Comparison of ENCODE assay signal across 10 cellular contexts in the genomic region with DNA sequence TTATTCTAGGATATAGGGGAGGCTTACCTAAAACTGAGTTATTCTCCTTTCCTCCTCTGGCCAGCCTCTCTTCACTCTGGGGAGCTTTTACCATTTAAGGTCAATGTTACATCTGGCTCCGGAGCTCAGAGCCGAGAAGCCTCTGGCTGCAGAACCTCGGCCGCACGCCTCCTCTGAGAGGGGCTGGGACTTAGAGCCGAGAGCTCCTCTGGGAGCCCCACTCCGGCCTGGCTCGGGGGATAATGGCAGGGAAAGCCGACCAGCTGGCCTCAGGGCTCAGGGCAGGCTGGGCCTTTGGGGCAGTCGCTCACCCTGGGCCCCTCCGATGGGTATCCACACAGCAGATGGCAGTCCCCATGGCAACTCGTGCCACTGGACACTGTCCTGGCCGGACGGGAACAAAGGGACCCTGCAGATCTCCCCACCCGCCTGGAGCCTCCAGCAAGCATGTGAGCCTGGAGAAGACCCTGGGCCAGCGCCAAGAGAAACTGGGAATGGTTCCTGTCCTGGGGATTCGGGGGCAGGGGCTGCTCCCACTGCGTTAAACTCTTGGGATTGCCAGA. TPM values are rescaled to one million over a fixed set of nuclear protein-coding genes. Genes with fewer than 3 reads are reported as not detected.
DNase-seq lines count a peak whose midpoint lies in the region; ATAC-seq and TF ChIP-seq lines count a peak whose summit lies in the region.
"Had no signal": no experiment of that assay in that cellular context is flagged by ENCODE, and none has a peak within 500 bp of the region (broad histone marks: within the 10 kb centered on the region; RNA-seq: fewer than 3 reads in every experiment).

A gene with protein sequence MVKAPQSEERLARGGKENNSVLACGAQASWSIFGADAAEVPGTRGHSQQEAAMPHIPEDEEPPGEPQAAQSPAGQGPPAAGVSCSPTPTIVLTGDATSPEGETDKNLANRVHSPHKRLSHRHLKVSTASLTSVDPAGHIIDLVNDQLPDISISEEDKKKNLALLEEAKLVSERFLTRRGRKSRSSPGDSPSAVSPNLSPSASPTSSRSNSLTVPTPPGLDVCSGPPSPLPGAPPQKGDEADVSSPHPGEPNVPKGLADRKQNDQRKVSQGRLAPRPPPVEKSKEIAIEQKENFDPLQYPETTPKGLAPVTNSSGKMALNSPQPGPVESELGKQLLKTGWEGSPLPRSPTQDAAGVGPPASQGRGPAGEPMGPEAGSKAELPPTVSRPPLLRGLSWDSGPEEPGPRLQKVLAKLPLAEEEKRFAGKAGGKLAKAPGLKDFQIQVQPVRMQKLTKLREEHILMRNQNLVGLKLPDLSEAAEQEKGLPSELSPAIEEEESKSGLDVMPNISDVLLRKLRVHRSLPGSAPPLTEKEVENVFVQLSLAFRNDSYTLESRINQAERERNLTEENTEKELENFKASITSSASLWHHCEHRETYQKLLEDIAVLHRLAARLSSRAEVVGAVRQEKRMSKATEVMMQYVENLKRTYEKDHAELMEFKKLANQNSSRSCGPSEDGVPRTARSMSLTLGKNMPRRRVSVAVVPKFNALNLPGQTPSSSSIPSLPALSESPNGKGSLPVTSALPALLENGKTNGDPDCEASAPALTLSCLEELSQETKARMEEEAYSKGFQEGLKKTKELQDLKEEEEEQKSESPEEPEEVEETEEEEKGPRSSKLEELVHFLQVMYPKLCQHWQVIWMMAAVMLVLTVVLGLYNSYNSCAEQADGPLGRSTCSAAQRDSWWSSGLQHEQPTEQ (minus strand): TSS at position 247 of the 563 bp plus-strand sequence. CDS start 153 bp downstream, at position 94.

- TF ChIP-seq EP300 in gastroesophageal sphincter (IDR thresholded peaks at IDR 0.05) = no peak

- H3K27me3 ChIP-seq in ACC112 (ENCODE audit: insufficient read depth, low read length) = no peaks in the 10 kb centered on the region
- H3K27me3 ChIP-seq in WERI-Rb-1 (ENCODE audit: insufficient read depth, low read depth, severe bottlenecking) = no peaks in the 10 kb centered on the region
- no peaks in the 10 kb centered on the region for H3K27me3 ChIP-seq in gastroesophageal sphincter
- no peaks in the 10 kb centered on the region for H3K27me3 ChIP-seq in neural progenitor cell
- H3K27me3 ChIP-seq in SJCRH30 = 0 out of 2 replicates have a peak, but pooled peaks cover 7% of the 10 kb centered on the region

- H3K36me3 ChIP-seq in ACC112 (ENCODE audit: insufficient read depth, low read length) = no peaks in the 10 kb centered on the region
- H3K36me3 ChIP-seq in WERI-Rb-1 = no peaks in the 10 kb centered on the region
- peaks cover 0 to 1% of the 10 kb centered on the region in 2 donors for H3K36me3 ChIP-seq in gastroesophageal sphincter
- no peaks in the 10 kb centered on the region for H3K36me3 ChIP-seq in neural progenitor cell
- no peaks in the 10 kb centered on the region for H3K36me3 ChIP-seq in SJCRH30

- TF ChIP-seq POLR2A in gastroesophageal sphincter (IDR thresholded peaks at IDR 0.05) = peak; percentile 81 to 87

- H3K36me3 Mint-ChIP-seq in neural progenitor cell = peaks cover 2% of the 10 kb centered on the region
- H3K36me3 Mint-ChIP-seq in activated naive CD8-positive, alpha-beta T cell treated with anti-CD3 and anti-CD28 coated beads, Interleukin-2, amount 50 U/mL, for 24 hours (ENCODE audit: low read depth) = no peaks in the 10 kb centered on the region

- H2AFZ ChIP-seq in ACC112 (ENCODE audit: low read length, unreplicated experiment) (peak within 1 kb of the TSS; percentile 79), neural progenitor cell (replicated peaks) (no peak within 1 kb of the TSS)

- H3K4me3 ChIP-seq in ACC112 (ENCODE audit: low read depth, low read length) (peak within 1 kb of the TSS; percentile 52), WERI-Rb-1 (ENCODE audit: low read depth, low read length) (peak within 1 kb of the TSS; percentile 26), gastroesophageal sphincter (peak within 1 kb of the TSS; percentile 62 to 65), neural progenitor cell (no peak within 1 kb of the TSS), SJCRH30 (no peak within 1 kb of the TSS)

- H3K9me3 ChIP-seq in WERI-Rb-1 (ENCODE audit: severe bottlenecking) = no peaks in the 10 kb centered on the region
- no peaks in the 10 kb centered on the region for H3K9me3 ChIP-seq in gastroesophageal sphincter
- no peaks in the 10 kb centered on the region for H3K9me3 ChIP-seq in neural progenitor cell (ENCODE audit: low read depth)
- H3K9me3 ChIP-seq in SJCRH30 (replicated peaks) = no peaks in the 10 kb centered on the region

- H3K27ac Mint-ChIP-seq in neural progenitor cell = peak within 1 kb of the TSS; percentile 65
- H3K27ac Mint-ChIP-seq in activated naive CD8-positive, alpha-beta T cell treated with anti-CD3 and anti-CD28 coated beads, Interleukin-2, amount 50 U/mL, for 24 hours = no peak within 1 kb of the TSS
- H3K27ac Mint-ChIP-seq: effector memory CD8-positive, alpha-beta T cell had no signal

- H3K9me3 Mint-ChIP-seq in neural progenitor cell = peaks cover 3% of the 10 kb centered on the region
- H3K9me3 Mint-ChIP-seq in activated naive CD8-positive, alpha-beta T cell treated with anti-CD3 and anti-CD28 coated beads, Interleukin-2, amount 50 U/mL, for 24 hours = peaks cover under 1% of the 10 kb centered on the region
- H3K9me3 Mint-ChIP-seq: effector memory CD8-positive, alpha-beta T cell had no signal

- H3K4me1 ChIP-seq in ACC112 (ENCODE audit: control insufficient read depth, insufficient read depth, low read length, unreplicated experiment) (peaks cover 10% of the 10 kb centered on the region), gastroesophageal sphincter (peaks cover 3 to 57% (median 11%) of the 10 kb centered on the region in 3 donors), neural progenitor cell (no peaks in the 10 kb centered on the region), SJCRH30 (no peaks in the 10 kb centered on the region)

- no peak for TF ChIP-seq CTCF in WERI-Rb-1 (IDR thresholded peaks at IDR 0.05; ENCODE audit: low read depth, low read length)
- TF ChIP-seq CTCF in gastroesophageal sphincter (IDR thresholded peaks at IDR 0.05) = no peak
- no peak for TF ChIP-seq CTCF in neural progenitor cell (IDR thresholded peaks at IDR 0.05)

- H3K79me2 ChIP-seq in ACC112 (ENCODE audit: control insufficient read depth, insufficient read depth, low read length, unreplicated experiment) (no peaks in the 10 kb centered on the region), neural progenitor cell (ENCODE audit: low read depth) (no peaks in the 10 kb centered on the region)

- H3K4me2 ChIP-seq in neural progenitor cell = no peak within 1 kb of the TSS

- no peaks in the 10 kb centered on the region for H3F3A ChIP-seq in neural progenitor cell (ENCODE audit: low read depth)

- no CpG with 5 or more reads among the region's 18 CpGs for WGBS in gastroesophageal sphincter (ENCODE audit: low coverage in 1 of 2), 2 donors

- DNase-seq in WERI-Rb-1 (peak; percentile 74), neural progenitor cell (ENCODE audit: low spot score) (peak; percentile 11), SJCRH30 (no peak)
- DNase-seq in activated naive CD8-positive, alpha-beta T cell treated with anti-CD3 and anti-CD28 coated beads, Interleukin-2, amount 50 U/mL, for 24 hours = no peak
- DNase-seq: effector memory CD8-positive, alpha-beta T cell had no signal

- no peak within 1 kb of the TSS for H3K4me3 Mint-ChIP-seq in neural progenitor cell
- no peak within 1 kb of the TSS for H3K4me3 Mint-ChIP-seq in activated naive CD8-positive, alpha-beta T cell treated with anti-CD3 and anti-CD28 coated beads, Interleukin-2, amount 50 U/mL, for 24 hours
- H3K4me3 Mint-ChIP-seq: effector memory CD8-positive, alpha-beta T cell had no signal

- H3K27ac ChIP-seq in ACC112 (ENCODE audit: low read depth, low read length) (no peak within 1 kb of the TSS), WERI-Rb-1 (0 out of 2 replicates have a peak within 1 kb of the TSS, but pooled peaks have one; percentile 9), gastroesophageal sphincter (peak within 1 kb of the TSS; percentile 93 to 97 (median 96)), neural progenitor cell (no peak within 1 kb of the TSS), SJCRH30 (no peak within 1 kb of the TSS)

- H4K20me1 ChIP-seq in neural progenitor cell (ENCODE audit: low read depth) = no peaks in the 10 kb centered on the region

- H3K4me1 Mint-ChIP-seq in neural progenitor cell = peaks cover 15% of the 10 kb centered on the region
- H3K4me1 Mint-ChIP-seq in activated naive CD8-positive, alpha-beta T cell treated with anti-CD3 and anti-CD28 coated beads, Interleukin-2, amount 50 U/mL, for 24 hours = no peaks in the 10 kb centered on the region

- H3K27me3 Mint-ChIP-seq in neural progenitor cell (ENCODE audit: insufficient read depth, low read depth) = peaks cover 6% of the 10 kb centered on the region
- H3K27me3 Mint-ChIP-seq in activated naive CD8-positive, alpha-beta T cell treated with anti-CD3 and anti-CD28 coated beads, Interleukin-2, amount 50 U/mL, for 24 hours = peaks cover 8% of the 10 kb centered on the region

- peak; percentile 91 for ATAC-seq in gastroesophageal sphincter
- no peak for ATAC-seq in activated naive CD8-positive, alpha-beta T cell treated with anti-CD3 and anti-CD28 coated beads, Interleukin-2, amount 50 U/mL, for 24 hours
- no peak for ATAC-seq in GM21786 (IDR thresholded peaks at IDR 0.05; ENCODE audit: unreplicated experiment)
- ATAC-seq in GM21576 (IDR thresholded peaks at IDR 0.05; ENCODE audit: unreplicated experiment) = no peak
- ATAC-seq: effector memory CD8-positive, alpha-beta T cell had no signal

- H3K9ac ChIP-seq in neural progenitor cell = no peak within 1 kb of the TSS

RNA-seq across cellular contexts. Expression of the gene that starts here (rescaled TPM):
- total RNA-seq in gastroesophageal sphincter (100 to 1,000 TPM; 156 to 408 (median 278) TPM), neural progenitor cell (ENCODE audit: low replicate concordance) (5.2 and 5.9 TPM in 2 replicates)
- not detected in 2 replicates for total RNA-seq in SJCRH30 (2014; rRNA removed; shearing (Covaris generic))
- total RNA-seq: NCI-H460 had no signal

Comparison
In these comparisons a context has a peak if more than half of its experiments do, and no peak if none do; other contexts are left out.
1. RNA of the gene that starts here (total RNA-seq): 156 to 408 TPM in gastroesophageal sphincter; 5.2 to 5.9 TPM in neural progenitor cell and not detected in SJCRH30; every median in the first group is over 10 times any median in the second.
2. H3K27ac ChIP-seq: peak in WERI-Rb-1 (single experiment) and gastroesophageal sphincter (4 of 4); none in ACC112 (single experiment), neural progenitor cell (single experiment) and SJCRH30 (single experiment).
3. H3K4me3 ChIP-seq: peak in ACC112 (single experiment), WERI-Rb-1 (single experiment) and gastroesophageal sphincter (2 of 2); none in neural progenitor cell (single experiment) and SJCRH30 (single experiment).
4. DNase-seq: peak in WERI-Rb-1 (single experiment) and neural progenitor cell (single experiment); none in activated naive CD8-positive, alpha-beta T cell treated with anti-CD3 and anti-CD28 coated beads, Interleukin-2, amount 50 U/mL, for 24 hours (single experiment) and SJCRH30 (0 of 2).